In the genomic region with DNA sequence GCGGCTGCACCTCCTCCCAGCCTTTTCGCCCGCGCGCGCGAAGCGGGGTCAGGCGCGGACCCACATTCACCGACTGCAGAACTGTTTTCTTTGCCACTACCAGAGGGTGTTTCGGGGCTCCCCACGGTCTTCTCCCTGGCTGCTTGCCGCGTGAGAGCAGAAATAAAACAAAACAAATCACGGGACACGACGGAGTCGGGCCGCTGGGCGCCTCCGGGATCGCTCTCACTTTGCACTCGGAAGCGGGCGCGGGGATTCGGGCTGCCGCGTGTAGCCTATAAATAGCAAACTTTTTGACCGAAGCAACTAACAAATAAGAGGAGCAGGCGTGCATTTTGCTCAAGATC, we compare ENCODE assay signal across 8 cellular contexts.
DNase-seq lines count a peak whose midpoint lies in the region; ATAC-seq and TF ChIP-seq lines count a peak whose summit lies in the region.

No MANE protein-coding gene starts in this region.

- intact Hi-C loops in ascending aorta (cut with DNase I), result no loop called here
- intact Hi-C loops in tibial artery (cut with DNase I; ENCODE audit: low total_unique reads), result no loop called here

- peak overlapping the region; percentile 56 to 57 for H3K4me3 ChIP-seq in ascending aorta
- H3K4me3 ChIP-seq in tibial artery, result peak overlapping the region; percentile 37 to 54

- no peak overlapping the region for H3K27ac Mint-ChIP-seq in T-helper 1 cell treated with Interleukin-12 subunit alpha and Interleukin-12 subunit beta and Interleukin-4 antibody, amounts not matched to agents 30 μg/mL and 1 μg/mL, for 36 hours

- H3K9me3 ChIP-seq in ascending aorta, result no peaks in the 10 kb centered on the region
- no peaks in the 10 kb centered on the region for H3K9me3 ChIP-seq in tibial artery

- peaks cover 6% of the 10 kb centered on the region for H3K9me3 Mint-ChIP-seq in T-helper 1 cell treated with Interleukin-12 subunit alpha and Interleukin-12 subunit beta and Interleukin-4 antibody, amounts not matched to agents 30 μg/mL and 1 μg/mL, for 36 hours

- H3K27me3 ChIP-seq in ascending aorta (peaks cover 4% of the 10 kb centered on the region), tibial artery (peaks cover 0 to 79% of the 10 kb centered on the region in 2 donors)

- no peak overlapping the region for H3K27ac ChIP-seq in ascending aorta
- H3K27ac ChIP-seq in tibial artery, result no peak overlapping the region
- H3K27ac ChIP-seq in substantia nigra (ENCODE audit: low read depth, low read length, poor library complexity, severe bottlenecking), result no peak overlapping the region

- H3K4me1 Mint-ChIP-seq in T-helper 1 cell treated with Interleukin-12 subunit alpha and Interleukin-12 subunit beta and Interleukin-4 antibody, amounts not matched to agents 30 μg/mL and 1 μg/mL, for 36 hours (ENCODE audit: low read depth), result peaks cover 1% of the 10 kb centered on the region

- no peaks in the 10 kb centered on the region for H3K36me3 Mint-ChIP-seq in T-helper 1 cell treated with Interleukin-12 subunit alpha and Interleukin-12 subunit beta and Interleukin-4 antibody, amounts not matched to agents 30 μg/mL and 1 μg/mL, for 36 hours (ENCODE audit: low read depth)

- H3K4me3 Mint-ChIP-seq in T-helper 1 cell treated with Interleukin-12 subunit alpha and Interleukin-12 subunit beta and Interleukin-4 antibody, amounts not matched to agents 30 μg/mL and 1 μg/mL, for 36 hours, result peak overlapping the region; percentile 25

- H3K36me3 ChIP-seq in ascending aorta (no peaks in the 10 kb centered on the region), tibial artery (no peaks in the 10 kb centered on the region)

- peaks cover 0 to 7% of the 10 kb centered on the region in 2 donors for H3K4me1 ChIP-seq in ascending aorta
- H3K4me1 ChIP-seq in tibial artery, result peaks cover 0 to 40% (median 25%) of the 10 kb centered on the region in 4 donors

- peaks cover 85% of the 10 kb centered on the region for H3K27me3 Mint-ChIP-seq in T-helper 1 cell treated with Interleukin-12 subunit alpha and Interleukin-12 subunit beta and Interleukin-4 antibody, amounts not matched to agents 30 μg/mL and 1 μg/mL, for 36 hours (ENCODE audit: low read depth)

- TF ChIP-seq CTCF in ascending aorta (IDR thresholded peaks at IDR 0.05) (no peak), tibial artery (IDR thresholded peaks at IDR 0.05) (no peak)

- DNase-seq in T-helper 1 cell, result no peak
- no peak for DNase-seq in ascending aorta (ENCODE audit: low spot score in 2 of 2)
- peak; percentile 59 for DNase-seq in islet precursor cell
- DNase-seq in tibial artery, result no peak
- DNase-seq in medulla oblongata (ENCODE audit: extremely low spot score), result no peak
- DNase-seq in substantia nigra (lab: John Stamatoyannopoulos, UW), result no peak

- ATAC-seq in HG02571 (IDR thresholded peaks at IDR 0.05; ENCODE audit: unreplicated experiment), result no peak
